Comparison of ENCODE assay signal across 13 cellular contexts in genomic region chr9:131607591-131607990, GRCh38.
DNase-seq lines count a peak whose midpoint lies in the region; ATAC-seq and TF ChIP-seq lines count a peak whose summit lies in the region.
"Had no signal": no experiment of that assay in that cellular context is flagged by ENCODE, and none has a peak within 500 bp of the region (broad histone marks: within the 10 kb centered on the region; RNA-seq: fewer than 3 reads in every experiment).

No MANE protein-coding gene starts in this region.

- peaks cover 32% of the 10 kb centered on the region for H3K36me3 ChIP-seq in muscle layer of colon (ENCODE audit: insufficient read depth, low read length)
- H3K36me3 ChIP-seq in thyroid gland: peaks cover 0 to 1% of the 10 kb centered on the region in 2 donors

- 85 to 92% methylated on average over 8 of the region's 8 CpGs for WGBS in thyroid gland, 2 donors

- peaks cover 29% of the 10 kb centered on the region for H3K36me3 Mint-ChIP-seq in activated CD4-positive, alpha-beta T cell treated with anti-CD3 and anti-CD28 coated beads, Interleukin-2, amount 10 ng/mL, durations not matched to agents 7 days and 5 days (ENCODE audit: low read depth)

- H3K4me3 ChIP-seq in coronary artery (no peak overlapping the region), muscle layer of colon (ENCODE audit: low read depth in 1 of 2, low read length in 2 of 2) (no peak overlapping the region), thyroid gland (replicated peaks in 1 of 3) (no peak overlapping the region)

- CTCF ChIA-PET in activated CD4-positive, alpha-beta T cell treated with anti-CD3 and anti-CD28 coated beads, Interleukin-2, amount 10 ng/mL, durations not matched to agents 7 days and 5 days (lab: Charles Lee): no interaction called here

- H3K27ac ChIP-seq in coronary artery (peak overlapping the region; percentile 92), muscle layer of colon (ENCODE audit: low read depth, low read length) (peak overlapping the region; percentile 86), thyroid gland (peak overlapping the region; percentile 85 to 92 (median 89))

- no peak for TF ChIP-seq POLR2A in thyroid gland (IDR thresholded peaks at IDR 0.05)

- DNase-seq in activated CD4-positive, alpha-beta T cell treated with anti-CD3 and anti-CD28 coated beads, Interleukin-2, amount 10 ng/mL, durations not matched to agents 7 days and 5 days: no peak
- no peak for DNase-seq in activated CD4-positive, alpha-beta T cell treated with anti-CD3 and anti-CD28 coated beads for 48 hours
- DNase-seq in coronary artery (ENCODE audit: low spot score): no peak
- no peak for DNase-seq in thyroid gland
- DNase-seq: activated CD8-positive, alpha-beta T cell treated with anti-CD3 and anti-CD28 coated beads for 36 hours; activated naive CD4-positive, alpha-beta T cell treated with anti-CD3 and anti-CD28 coated beads, Interleukin-2, amount 50 U/mL, for 16 hours; foreskin fibroblast; NCI-H2081 treated with DMSO at 0.1 percent for 48 hours; stimulated activated CD4-positive, alpha-beta T cell treated with anti-CD3 and anti-CD28 coated beads, Interleukin-2, amount 100 ng/mL, for 48 hours had no signal

- ATAC-seq in GM19351 (IDR thresholded peaks at IDR 0.05; ENCODE audit: unreplicated experiment): no peak
- ATAC-seq in GM19023 (IDR thresholded peaks at IDR 0.05; ENCODE audit: unreplicated experiment): no peak
- ATAC-seq in GM19467 (IDR thresholded peaks at IDR 0.05; ENCODE audit: unreplicated experiment): no peak
- ATAC-seq: activated CD8-positive, alpha-beta T cell treated with anti-CD3 and anti-CD28 coated beads for 36 hours had no signal

- peak overlapping the region; percentile 30 for H3K9ac ChIP-seq in muscle layer of colon (ENCODE audit: low read length)

- no peaks in the 10 kb centered on the region for H3K9me3 Mint-ChIP-seq in activated CD4-positive, alpha-beta T cell treated with anti-CD3 and anti-CD28 coated beads, Interleukin-2, amount 10 ng/mL, durations not matched to agents 7 days and 5 days
- H3K9me3 Mint-ChIP-seq: activated CD8-positive, alpha-beta T cell treated with anti-CD3 and anti-CD28 coated beads for 36 hours had no signal

- H3K9me3 ChIP-seq in muscle layer of colon (ENCODE audit: low read length) (no peaks in the 10 kb centered on the region), thyroid gland (no peaks in the 10 kb centered on the region)

- H3K27me3 ChIP-seq in muscle layer of colon (ENCODE audit: control insufficient read depth in 1 of 2, insufficient read depth in 2 of 2, low read length in 2 of 2): no peaks in the 10 kb centered on the region
- H3K27me3 ChIP-seq in thyroid gland: no peaks in the 10 kb centered on the region

- peaks cover 42% of the 10 kb centered on the region for H3K4me1 ChIP-seq in muscle layer of colon (ENCODE audit: insufficient read depth, low read length)
- H3K4me1 ChIP-seq in thyroid gland: peaks cover 19 to 26% of the 10 kb centered on the region in 2 donors

- no peak for TF ChIP-seq CTCF in coronary artery (IDR thresholded peaks at IDR 0.05)
- no peak for TF ChIP-seq CTCF in thyroid gland (IDR thresholded peaks at IDR 0.05)

- intact Hi-C loops in thyroid gland (cut with DNase I): loop anchor here (5.0 kb wide), 2 partner anchors 90 to 130 kb away; no protein-coding TSS in a partner anchor

- no peak overlapping the region for H3K4me3 Mint-ChIP-seq in activated CD4-positive, alpha-beta T cell treated with anti-CD3 and anti-CD28 coated beads, Interleukin-2, amount 10 ng/mL, durations not matched to agents 7 days and 5 days
- H3K4me3 Mint-ChIP-seq: activated CD8-positive, alpha-beta T cell treated with anti-CD3 and anti-CD28 coated beads for 36 hours had no signal

- H3K27ac Mint-ChIP-seq in activated CD4-positive, alpha-beta T cell treated with anti-CD3 and anti-CD28 coated beads, Interleukin-2, amount 10 ng/mL, durations not matched to agents 7 days and 5 days: peak overlapping the region; percentile 34
- H3K27ac Mint-ChIP-seq: activated CD8-positive, alpha-beta T cell treated with anti-CD3 and anti-CD28 coated beads for 36 hours had no signal

- H3K27me3 Mint-ChIP-seq in activated CD4-positive, alpha-beta T cell treated with anti-CD3 and anti-CD28 coated beads, Interleukin-2, amount 10 ng/mL, durations not matched to agents 7 days and 5 days: no peaks in the 10 kb centered on the region
- H3K27me3 Mint-ChIP-seq: activated CD8-positive, alpha-beta T cell treated with anti-CD3 and anti-CD28 coated beads for 36 hours had no signal

- POLR2A ChIA-PET in activated CD4-positive, alpha-beta T cell treated with anti-CD3 and anti-CD28 coated beads, Interleukin-2, amount 10 ng/mL, durations not matched to agents 7 days and 5 days (lab: Charles Lee): no interaction called here

- H3K4me1 Mint-ChIP-seq in activated CD4-positive, alpha-beta T cell treated with anti-CD3 and anti-CD28 coated beads, Interleukin-2, amount 10 ng/mL, durations not matched to agents 7 days and 5 days: peaks cover 6% of the 10 kb centered on the region
